Comparison of ENCODE assay signal across 29 cellular contexts in the genomic region with DNA sequence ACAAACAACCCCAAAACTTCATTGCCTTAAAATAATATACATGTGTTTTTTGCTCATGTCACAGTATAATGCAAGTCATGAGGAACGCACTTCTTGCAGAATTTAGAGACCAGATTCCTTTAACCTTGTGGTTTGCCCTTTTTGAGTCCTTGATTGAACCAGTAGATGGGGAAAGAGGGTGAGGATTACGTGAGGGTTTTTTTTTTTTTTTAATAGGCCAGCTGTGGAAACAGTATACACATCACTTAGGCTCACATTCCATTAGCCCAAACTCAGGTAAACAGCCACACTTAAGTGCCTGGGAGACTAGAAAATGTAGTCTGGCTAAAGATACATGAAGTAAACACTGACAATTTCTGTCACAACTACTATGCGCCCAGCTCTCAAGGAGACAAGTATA.
DNase-seq lines count a peak whose midpoint lies in the region; ATAC-seq, FAIRE-seq and TF ChIP-seq lines count a peak whose summit lies in the region.
"Had no signal": no experiment of that assay in that cellular context is flagged by ENCODE, and none has a peak within 500 bp of the region (broad histone marks: within the 10 kb centered on the region; RNA-seq: fewer than 3 reads in every experiment).

No MANE protein-coding gene starts in this region.

- no peak for TF ChIP-seq RAD21 in K562 (CRISPR knock-in tag; conservative IDR thresholded peaks at IDR 0.05 in 1 of 2, IDR thresholded peaks at IDR 0.05 in 1 of 2)

- no TSS peak for BruUV-seq in K562 (replicated peaks; lab: Mats Ljungman, UMichigan)

- H3K4me3 ChIP-seq in K562, result no peak overlapping the region
- H3K4me3 ChIP-seq: ascending aorta, cardiac muscle cell, esophagus muscularis mucosa, gastroesophageal sphincter, hepatocyte, right lobe of liver, SK-N-MC, upper lobe of right lung had no signal

- no peak overlapping the region for H3K27ac ChIP-seq in K562 (ENCODE audit: extremely low read depth, low read depth, low read length)
- H3K27ac ChIP-seq: ascending aorta, cardiac muscle cell, esophagus muscularis mucosa, gastroesophageal sphincter, hepatocyte, right lobe of liver, SK-N-MC, upper lobe of right lung had no signal

- H3K36me3 ChIP-seq in K562 (ENCODE audit: control insufficient read depth, insufficient read depth, low read length), result no peaks in the 10 kb centered on the region
- H3K36me3 ChIP-seq: ascending aorta, BE2C, cardiac muscle cell, esophagus muscularis mucosa, gastroesophageal sphincter, right lobe of liver, upper lobe of right lung had no signal

- in situ Hi-C loops in K562 (cut with MboI), result no loop called here

- WGBS in K562 (ENCODE audit: insufficient coverage, low coverage, missing lambda C conversion rate), result 67% methylated on average over 2 of the region's 3 CpGs

- no peaks in the 10 kb centered on the region for H3K4me1 ChIP-seq in K562 (replicated peaks in 1 of 2; ENCODE audit: control insufficient read depth in 2 of 2, insufficient read depth in 2 of 2, low read length in 2 of 2)
- H3K4me1 ChIP-seq: ascending aorta, esophagus muscularis mucosa, gastroesophageal sphincter, right lobe of liver, upper lobe of right lung had no signal

- H3K9me1 ChIP-seq in K562 (ENCODE audit: control insufficient read depth, insufficient read depth, low read length), result no peaks in the 10 kb centered on the region

- no peak overlapping the region for H2AFZ ChIP-seq in K562 (ENCODE audit: low read depth, low read length)
- H2AFZ ChIP-seq: hepatocyte had no signal

- no peak overlapping the region for H3K9ac ChIP-seq in K562 (ENCODE audit: insufficient read depth in 1 of 2, low read depth in 2 of 2, low read length in 2 of 2)

- TF ChIP-seq CTCF in K562 (IDR thresholded peaks at IDR 0.05 in 2 of 3, conservative IDR thresholded peaks at IDR 0.05 in 1 of 3; ENCODE audit: insufficient read depth in 2 of 3, low read depth in 1 of 3, low read length in 3 of 3), result no peak

- peak; percentile 10 for DNase-seq in NCI-H82 (lab: John Stamatoyannopoulos, UW)
- no peak for DNase-seq in NCI-H82 treated with DMSO at 0.1 percent for 48 hours (lab: John Stamatoyannopoulos, UW; ENCODE audit: unreplicated experiment)
- peak; percentile 12 for DNase-seq in M059J (ENCODE audit: low read depth)
- DNase-seq in K562 (ENCODE audit: extremely low read depth in 1 of 4, low spot score in 3 of 4), result no peak
- peak; percentile 3 for DNase-seq in renal cortical epithelial cell (ENCODE audit: low read depth)
- DNase-seq in activated CD4-positive, alpha-beta T cell treated with anti-CD3 and anti-CD28 coated beads, Interleukin-2, amount 50 U/mL, for 1 hour, result no peak
- DNase-seq: activated CD8-positive, alpha-beta T cell treated with anti-CD3 and anti-CD28 coated beads, Interleukin-2, amount 10 ng/mL, durations not matched to agents 7 days and 5 days; activated effector memory CD4-positive, alpha-beta T cell treated with anti-CD3 and anti-CD28 coated beads, Interleukin-2, amount 50 U/mL, for 16 hours; activated naive CD8-positive, alpha-beta T cell treated with anti-CD3 and anti-CD28 coated beads for 36 hours; BE2C; CD8-positive, alpha-beta memory T cell; DMS 273 treated with DMSO at 0.1 percent for 48 hours; GF-D8; left colon; NCI-H1436; OCI-M1; right lobe of liver; stimulated activated CD4-positive, alpha-beta T cell treated with anti-CD3 and anti-CD28 coated beads, Interleukin-4, amount 100 ng/mL, for 4 hours; upper lobe of right lung had no signal

- TF ChIP-seq POLR2A in K562 (conservative IDR thresholded peaks at IDR 0.05), result no peak

- POLR2A ChIA-PET in K562 (lab: Yijun Ruan, JAX), result no interaction called here

- no peak for TF ChIP-seq EP300 in K562 (IDR thresholded peaks at IDR 0.05; ENCODE audit: low read length)

- H3K27me3 ChIP-seq in K562 (ENCODE audit: control insufficient read depth in 2 of 2, insufficient read depth in 2 of 2, low read length in 2 of 2), result no peaks in the 10 kb centered on the region
- H3K27me3 ChIP-seq: ascending aorta, BE2C, cardiac muscle cell, esophagus muscularis mucosa, gastroesophageal sphincter, hepatocyte, right lobe of liver, upper lobe of right lung had no signal

- ATAC-seq in K562, result no peak
- ATAC-seq in HG03095 (IDR thresholded peaks at IDR 0.05; ENCODE audit: unreplicated experiment), result no peak
- ATAC-seq in GM18873 (IDR thresholded peaks at IDR 0.05; ENCODE audit: low FRiP score, unreplicated experiment), result no peak
- ATAC-seq: activated CD8-positive, alpha-beta T cell treated with anti-CD3 and anti-CD28 coated beads, Interleukin-2, amount 10 ng/mL, durations not matched to agents 7 days and 5 days; gastroesophageal sphincter; left colon; right lobe of liver; stimulated activated memory B cell treated with anti-CD40 and anti-IgM and Interleukin-4, amounts not matched to agents 10 μg/mL and 1 μg/mL and 100 μg/mL, for 72 hours; upper lobe of right lung had no signal

- H3K79me2 ChIP-seq in K562 (ENCODE audit: control insufficient read depth, insufficient read depth, low read length), result no peaks in the 10 kb centered on the region
- H3K79me2 ChIP-seq: hepatocyte had no signal

- no peaks in the 10 kb centered on the region for H3K9me3 ChIP-seq in K562 (replicated peaks; ENCODE audit: control insufficient read depth, insufficient read depth, low read depth, low read length)
- H3K9me3 ChIP-seq: ascending aorta, BE2C, esophagus muscularis mucosa, gastroesophageal sphincter, right lobe of liver, upper lobe of right lung had no signal

- intact Hi-C loops in K562 (cut with micrococcal nuclease), result loop anchor here (10.0 kb wide), 1 partner anchor 339 kb away; no protein-coding TSS in a partner anchor

- no peaks in the 10 kb centered on the region for H4K20me1 ChIP-seq in K562 (replicated peaks; ENCODE audit: control insufficient read depth, insufficient read depth, low read length)

- H3K4me2 ChIP-seq in K562 (ENCODE audit: insufficient read depth, low read length), result no peak overlapping the region
- H3K4me2 ChIP-seq: hepatocyte had no signal

- CTCF ChIA-PET in K562 (lab: Yijun Ruan, JAX; ENCODE audit: low intra/inter-chr PET ratio), result no interaction called here

- FAIRE-seq in K562 (lab: Jason Lieb, UNC), result no peak
- FAIRE-seq: GM19239 had no signal

TF ChIP-seq in K562, 482 proteins besides CTCF, POLR2A, EP300 and RAD21:
- no peak for TF ChIP-seq FOXA1 (IDR thresholded peaks at IDR 0.05; ENCODE audit: borderline replicate concordance)
- TF ChIP-seq, protein P1, sequence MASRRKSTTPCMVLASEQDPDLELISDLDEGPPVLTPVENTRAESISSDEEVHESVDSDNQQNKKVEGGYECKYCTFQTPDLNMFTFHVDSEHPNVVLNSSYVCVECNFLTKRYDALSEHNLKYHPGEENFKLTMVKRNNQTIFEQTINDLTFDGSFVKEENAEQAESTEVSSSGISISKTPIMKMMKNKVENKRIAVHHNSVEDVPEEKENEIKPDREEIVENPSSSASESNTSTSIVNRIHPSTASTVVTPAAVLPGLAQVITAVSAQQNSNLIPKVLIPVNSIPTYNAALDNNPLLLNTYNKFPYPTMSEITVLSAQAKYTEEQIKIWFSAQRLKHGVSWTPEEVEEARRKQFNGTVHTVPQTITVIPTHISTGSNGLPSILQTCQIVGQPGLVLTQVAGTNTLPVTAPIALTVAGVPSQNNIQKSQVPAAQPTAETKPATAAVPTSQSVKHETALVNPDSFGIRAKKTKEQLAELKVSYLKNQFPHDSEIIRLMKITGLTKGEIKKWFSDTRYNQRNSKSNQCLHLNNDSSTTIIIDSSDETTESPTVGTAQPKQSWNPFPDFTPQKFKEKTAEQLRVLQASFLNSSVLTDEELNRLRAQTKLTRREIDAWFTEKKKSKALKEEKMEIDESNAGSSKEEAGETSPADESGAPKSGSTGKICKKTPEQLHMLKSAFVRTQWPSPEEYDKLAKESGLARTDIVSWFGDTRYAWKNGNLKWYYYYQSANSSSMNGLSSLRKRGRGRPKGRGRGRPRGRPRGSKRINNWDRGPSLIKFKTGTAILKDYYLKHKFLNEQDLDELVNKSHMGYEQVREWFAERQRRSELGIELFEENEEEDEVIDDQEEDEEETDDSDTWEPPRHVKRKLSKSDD (conservative IDR thresholded peaks at IDR 0.05; ENCODE audit: low read length), result no peak
- TF ChIP-seq ERF (CRISPR knock-in tag; IDR thresholded peaks at IDR 0.05), result no peak
- no peak for TF ChIP-seq ZNF75A (CRISPR knock-in tag; IDR thresholded peaks at IDR 0.05)
- no peak for TF ChIP-seq MTA2 (IDR thresholded peaks at IDR 0.05; ENCODE audit: low read depth)
- peak; percentile 13; the same call in 1 of the 2 replicates for TF ChIP-seq ZNF384 (IDR thresholded peaks at IDR 0.05; ENCODE audit: low read depth, low read length)
- no peak for TF ChIP-seq ESRRB (CRISPR knock-in tag; IDR thresholded peaks at IDR 0.05; ENCODE audit: borderline replicate concordance)

Comparison
In these comparisons a context has a peak if more than half of its experiments do, and no peak if none do; other contexts are left out.
1. DNase-seq: peak in NCI-H82 (single experiment), M059J (single experiment) and renal cortical epithelial cell (single experiment); none in NCI-H82 treated with DMSO at 0.1 percent for 48 hours (single experiment), K562 (0 of 4) and activated CD4-positive, alpha-beta T cell treated with anti-CD3 and anti-CD28 coated beads, Interleukin-2, amount 50 U/mL, for 1 hour (single experiment).